29 cellular contexts compared by ENCODE assay signal in genomic region chr3:134428396-134428795, GRCh38. TPM values are rescaled to one million over a fixed set of nuclear protein-coding genes. Genes with fewer than 3 reads are reported as not detected.
DNase-seq lines count a peak whose midpoint lies in the region; ATAC-seq, FAIRE-seq and TF ChIP-seq lines count a peak whose summit lies in the region.
"Had no signal": no experiment of that assay in that cellular context is flagged by ENCODE, and none has a peak within 500 bp of the region (broad histone marks: within the 10 kb centered on the region; RNA-seq: fewer than 3 reads in every experiment).

No MANE protein-coding gene starts in this region.

- H3K4me1 Mint-ChIP-seq in HFFc6 (ENCODE audit: low read depth), result peaks cover 58% of the 10 kb centered on the region
- H3K4me1 Mint-ChIP-seq: naive thymus-derived CD8-positive, alpha-beta T cell; stimulated activated memory B cell treated with anti-CD40 and anti-IgM and Interleukin-4, amounts not matched to agents 10 μg/mL and 1 μg/mL and 100 μg/mL, for 72 hours had no signal

- CTCF ChIA-PET in A549 (lab: Yijun Ruan, JAX), result interaction anchor here (1.2 to 6.0 kb wide), 4 partner anchors 21 to 111 kb away, joined by 3 to 23 read pairs (median 4); no protein-coding TSS in a partner anchor

- no peak for TF ChIP-seq EP300 in A549 (IDR thresholded peaks at IDR 0.05)

- TF ChIP-seq POLR2A in A549 (IDR thresholded peaks at IDR 0.05; ENCODE audit: low read length), result no peak

- no peak for TF ChIP-seq CTCF in A549 (IDR thresholded peaks at IDR 0.05)
- no peak for TF ChIP-seq CTCF in HFFc6 (IDR thresholded peaks at IDR 0.05)
- TF ChIP-seq CTCF in WERI-Rb-1 (IDR thresholded peaks at IDR 0.05; ENCODE audit: low read depth, low read length), result no peak
- TF ChIP-seq CTCF in fibroblast of mammary gland (conservative IDR thresholded peaks at IDR 0.05; ENCODE audit: control insufficient read depth, insufficient read depth, low read depth, low read length), result no peak

- H3K9me3 ChIP-seq in A549 (no peaks in the 10 kb centered on the region), WERI-Rb-1 (ENCODE audit: severe bottlenecking) (no peaks in the 10 kb centered on the region)
- H3K9me3 ChIP-seq: BLaER1 treated with 17β-estradiol and CSF1 and Interleukin-3, amounts not matched to agents 10 nM and 100 nM; gastrocnemius medialis; left ventricle myocardium inferior; spleen; suprapubic skin; uterus had no signal

- peaks cover 43% of the 10 kb centered on the region for H3K4me1 ChIP-seq in A549
- H3K4me1 ChIP-seq: gastrocnemius medialis, left ventricle myocardium inferior, spleen, suprapubic skin, uterus had no signal

- WGBS in A549 (ENCODE audit: missing lambda C conversion rate), result 93% methylated on average over 4 of the region's 4 CpGs

- no peaks in the 10 kb centered on the region for H3K9me3 Mint-ChIP-seq in HFFc6
- H3K9me3 Mint-ChIP-seq: naive thymus-derived CD8-positive, alpha-beta T cell; stimulated activated memory B cell treated with anti-CD40 and anti-IgM and Interleukin-4, amounts not matched to agents 10 μg/mL and 1 μg/mL and 100 μg/mL, for 72 hours; WTC11 had no signal

- no peaks in the 10 kb centered on the region for H3K36me3 ChIP-seq in WERI-Rb-1
- H3K36me3 ChIP-seq: BLaER1 treated with 17β-estradiol and CSF1 and Interleukin-3, amounts not matched to agents 10 nM and 100 nM; gastrocnemius medialis; left ventricle myocardium inferior; spleen; suprapubic skin; uterus had no signal

- H3K4me3 ChIP-seq in A549, result no peak overlapping the region
- no peak overlapping the region for H3K4me3 ChIP-seq in WERI-Rb-1 (ENCODE audit: low read depth, low read length)
- no peak overlapping the region for H3K4me3 ChIP-seq in fibroblast of mammary gland (ENCODE audit: control insufficient read depth, low read depth, low read length)
- H3K4me3 ChIP-seq: BLaER1 treated with 17β-estradiol and CSF1 and Interleukin-3, amounts not matched to agents 10 nM and 100 nM; gastrocnemius medialis; left ventricle myocardium inferior; spleen; suprapubic skin; uterus had no signal

- no peaks in the 10 kb centered on the region for H3K27me3 ChIP-seq in WERI-Rb-1 (ENCODE audit: insufficient read depth, low read depth, severe bottlenecking)
- H3K27me3 ChIP-seq: BLaER1 treated with 17β-estradiol and CSF1 and Interleukin-3, amounts not matched to agents 10 nM and 100 nM; gastrocnemius medialis; suprapubic skin; uterus had no signal

- H3K27ac Mint-ChIP-seq in HFFc6, result peak overlapping the region; percentile 100
- H3K27ac Mint-ChIP-seq: brain; naive thymus-derived CD8-positive, alpha-beta T cell; stimulated activated memory B cell treated with anti-CD40 and anti-IgM and Interleukin-4, amounts not matched to agents 10 μg/mL and 1 μg/mL and 100 μg/mL, for 72 hours; WTC11 had no signal

- no peak for ATAC-seq in A549
- ATAC-seq: naive thymus-derived CD8-positive, alpha-beta T cell; stimulated activated memory B cell treated with anti-CD40 and anti-IgM and Interleukin-4, amounts not matched to agents 10 μg/mL and 1 μg/mL and 100 μg/mL, for 72 hours; WTC11 had no signal

- FAIRE-seq in A549 (lab: Jason Lieb, UNC), result no peak

- H3K27ac ChIP-seq in A549 (peak overlapping the region; percentile 87 to 89), WERI-Rb-1 (peak overlapping the region; percentile 84)
- H3K27ac ChIP-seq: BLaER1 treated with 17β-estradiol and CSF1 and Interleukin-3, amounts not matched to agents 10 nM and 100 nM; gastrocnemius medialis; left ventricle myocardium inferior; spleen; suprapubic skin; uterus had no signal

- POLR2A ChIA-PET in A549 (lab: Yijun Ruan, JAX), result no interaction called here

- DNase-seq in A549 (ENCODE audit: low read depth in 1 of 2, low spot score in 1 of 2), result no peak
- no peak for DNase-seq in HFFc6
- no peak for DNase-seq in WERI-Rb-1
- DNase-seq in fibroblast of mammary gland (ENCODE audit: low read depth), result peak; percentile 63
- no peak for DNase-seq in NCI-H1436 treated with DMSO at 0.1 percent for 48 hours (lab: John Stamatoyannopoulos, UW)
- no peak for DNase-seq in HuH-7.5 (ENCODE audit: low spot score)
- no peak for DNase-seq in COLO829 (ENCODE audit: low spot score)
- no peak for DNase-seq in stimulated activated naive CD4-positive, alpha-beta T cell treated with Interleukin-2 at 50 U/mL for 16 hours (lab: John Stamatoyannopoulos, UW)
- DNase-seq: activated CD4-positive, alpha-beta T cell treated with anti-CD3 and anti-CD28 coated beads, Interleukin-2, amount 50 U/mL, for 4 hours; activated CD8-positive, alpha-beta memory T cell treated with anti-CD3 and anti-CD28 coated beads, Interleukin-2, amount 50 U/mL, for 4 hours; activated naive CD4-positive, alpha-beta T cell treated with anti-CD3 and anti-CD28 coated beads, Interleukin-2, amount 50 U/mL, for 16 hours; effector CD4-positive, alpha-beta T cell; erythroblast; gastrocnemius medialis; HCEC 1CT; hypothalamus; left ventricle myocardium inferior; naive thymus-derived CD8-positive, alpha-beta T cell; NCI-H2107; NCI-H524 treated with DMSO at 0.1 percent for 48 hours; retina; spleen; stimulated activated CD4-positive, alpha-beta T cell treated with anti-CD3 and anti-CD28 coated beads, Interleukin-4, amount 100 ng/mL, for 1 hour; uterus had no signal

- peaks cover 4% of the 10 kb centered on the region for H3K27me3 Mint-ChIP-seq in HFFc6 (ENCODE audit: insufficient read depth)

- H3K4me2 ChIP-seq in A549, result peak overlapping the region; percentile 75
- H3K4me2 ChIP-seq: BLaER1 treated with 17β-estradiol and CSF1 and Interleukin-3, amounts not matched to agents 10 nM and 100 nM had no signal

- H3K4me3 Mint-ChIP-seq in HFFc6, result no peak overlapping the region
- H3K4me3 Mint-ChIP-seq: brain; naive thymus-derived CD8-positive, alpha-beta T cell; stimulated activated memory B cell treated with anti-CD40 and anti-IgM and Interleukin-4, amounts not matched to agents 10 μg/mL and 1 μg/mL and 100 μg/mL, for 72 hours; WTC11 had no signal

- no peak for TF ChIP-seq RAD21 in A549 (conservative IDR thresholded peaks at IDR 0.05 in 1 of 2, IDR thresholded peaks at IDR 0.05 in 1 of 2)

- no peaks in the 10 kb centered on the region for H3K36me3 Mint-ChIP-seq in HFFc6 (ENCODE audit: low read depth)
- H3K36me3 Mint-ChIP-seq: brain; naive thymus-derived CD8-positive, alpha-beta T cell; stimulated activated memory B cell treated with anti-CD40 and anti-IgM and Interleukin-4, amounts not matched to agents 10 μg/mL and 1 μg/mL and 100 μg/mL, for 72 hours; WTC11 had no signal

TF ChIP-seq in A549, 52 proteins besides CTCF, POLR2A, EP300 and RAD21 (continues in another document):
- TF ChIP-seq, protein P1, sequence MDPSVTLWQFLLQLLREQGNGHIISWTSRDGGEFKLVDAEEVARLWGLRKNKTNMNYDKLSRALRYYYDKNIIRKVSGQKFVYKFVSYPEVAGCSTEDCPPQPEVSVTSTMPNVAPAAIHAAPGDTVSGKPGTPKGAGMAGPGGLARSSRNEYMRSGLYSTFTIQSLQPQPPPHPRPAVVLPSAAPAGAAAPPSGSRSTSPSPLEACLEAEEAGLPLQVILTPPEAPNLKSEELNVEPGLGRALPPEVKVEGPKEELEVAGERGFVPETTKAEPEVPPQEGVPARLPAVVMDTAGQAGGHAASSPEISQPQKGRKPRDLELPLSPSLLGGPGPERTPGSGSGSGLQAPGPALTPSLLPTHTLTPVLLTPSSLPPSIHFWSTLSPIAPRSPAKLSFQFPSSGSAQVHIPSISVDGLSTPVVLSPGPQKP (IDR thresholded peaks at IDR 0.05; ENCODE audit: low read depth, low read length), result no peak
- TF ChIP-seq RFX5 (IDR thresholded peaks at IDR 0.05) (no peak), RNF2 (IDR thresholded peaks at IDR 0.05; ENCODE audit: borderline replicate concordance, low read depth) (no peak), NFE2L2 (conservative IDR thresholded peaks at IDR 0.05; ENCODE audit: low read length) (no peak), E2F6 (IDR thresholded peaks at IDR 0.05; ENCODE audit: borderline replicate concordance, low read depth) (no peak), PHF8 (IDR thresholded peaks at IDR 0.05; ENCODE audit: borderline replicate concordance, low read depth) (no peak), MYC (IDR thresholded peaks at IDR 0.05; ENCODE audit: borderline replicate concordance, low read length) (no peak), SREBF2 (IDR thresholded peaks at IDR 0.05) (no peak)

RNA-seq across cellular contexts. Expression of gene AMOTL2, which starts 54.1 kb away (rescaled TPM):
- polyA plus RNA-seq in A549 (2011; rRNA removed) (36.3 and 44.1 TPM in 2 replicates), A549 (2017; fragmentation: RNase III; extraction: RNeasy Plus Mini Kit Qiagen cat#74134 plus additional on column Dnase treatment) (40.7 to 49.4 TPM (median 41.1 TPM) in 3 replicates)
- 70.4 and 95.3 TPM in 2 replicates for polyA plus RNA-seq in A549 (2012; cell fraction: cytosol; rRNA removed)
- polyA plus RNA-seq in A549 (2012; cell fraction: nucleus; rRNA removed), result 144 and 160 TPM in 2 replicates
- polyA minus RNA-seq in A549 (2011; rRNA and poly(A)+ RNA removed), result 48.6 and 69.1 TPM in 2 replicates
- total RNA-seq in HFFc6 (2021; fragmentation: NEBNext Ultra II Directional; extraction: Animal tissue kit (Norgen Biotek cat#: 25700)), result 100 to 1,000 TPM; 244 to 311 (median 274) TPM
- total RNA-seq: naive thymus-derived CD8-positive, alpha-beta T cell had no signal
- polyA plus RNA-seq: naive thymus-derived CD8-positive, alpha-beta T cell had no signal

RNA-seq across cellular contexts. Expression of gene ANAPC13, which starts 57.4 kb away (rescaled TPM):
- polyA plus RNA-seq in A549 (2011; rRNA removed) (92.0 and 109 TPM in 2 replicates), A549 (2017; fragmentation: RNase III; extraction: RNeasy Plus Mini Kit Qiagen cat#74134 plus additional on column Dnase treatment) (50.3 to 51.2 TPM (median 50.3 TPM) in 3 replicates)
- 28.2 and 31.2 TPM in 2 replicates for polyA plus RNA-seq in A549 (2012; cell fraction: cytosol; rRNA removed)
- 6.2 and 9.5 TPM in 2 replicates for polyA plus RNA-seq in A549 (2012; cell fraction: nucleus; rRNA removed)
- polyA minus RNA-seq in A549 (2011; rRNA and poly(A)+ RNA removed), result 12.9 and 14.3 TPM in 2 replicates
- total RNA-seq in HFFc6 (2021; fragmentation: NEBNext Ultra II Directional; extraction: Animal tissue kit (Norgen Biotek cat#: 25700)), result 100 to 1,000 TPM; 123 to 152 (median 137) TPM

RNA-seq across cellular contexts. Expression of gene CEP63, which starts 57.5 kb away (rescaled TPM):
- polyA plus RNA-seq in A549 (2011; rRNA removed) (14.0 and 24.0 TPM in 2 replicates), A549 (2017; fragmentation: RNase III; extraction: RNeasy Plus Mini Kit Qiagen cat#74134 plus additional on column Dnase treatment) (17.0 to 20.9 TPM (median 17.4 TPM) in 3 replicates)
- polyA plus RNA-seq in A549 (2012; cell fraction: cytosol; rRNA removed), result 5.6 and 5.8 TPM in 2 replicates
- 5.5 and 5.6 TPM in 2 replicates for polyA plus RNA-seq in A549 (2012; cell fraction: nucleus; rRNA removed)
- polyA minus RNA-seq in A549 (2011; rRNA and poly(A)+ RNA removed), result 5.4 and 5.6 TPM in 2 replicates
- 10 to 100 TPM; 17.3 to 23.3 (median 21.3) TPM for total RNA-seq in HFFc6 (2021; fragmentation: NEBNext Ultra II Directional; extraction: Animal tissue kit (Norgen Biotek cat#: 25700))
